Comparison of ENCODE assay signal across 10 cellular contexts in genomic region chr14:71231521-71232393, GRCh38.
A peak's percentile ranks its signal among the peaks of the same experiment; 100 is the strongest.
DNase-seq lines count a peak whose midpoint lies in the region; ATAC-seq and TF ChIP-seq lines count a peak whose summit lies in the region.
"Had no signal": no experiment of that assay in that cellular context is flagged by ENCODE, and none has a peak within 500 bp of the region (broad histone marks: within the 10 kb centered on the region; RNA-seq: fewer than 3 reads in every experiment).

No MANE protein-coding gene starts in this region.

- H3K27me3 ChIP-seq in HL-60 (ENCODE audit: insufficient read depth, poor library complexity, severe bottlenecking) (no peaks in the 10 kb centered on the region), SK-N-SH (ENCODE audit: insufficient read depth) (no peaks in the 10 kb centered on the region)
- H3K27me3 ChIP-seq: ascending aorta had no signal

- H4K20me1 ChIP-seq in SK-N-SH (ENCODE audit: insufficient read depth): no peaks in the 10 kb centered on the region

- H3K4me1 ChIP-seq in SK-N-SH (ENCODE audit: control insufficient read depth in 1 of 2, insufficient read depth in 2 of 2, low read depth in 1 of 2, low read length in 1 of 2): peaks cover 0 to 10% of the 10 kb centered on the region in 2 experiments; a peak in 2 of 4 replicates
- H3K4me1 ChIP-seq: ascending aorta had no signal

- no peaks in the 10 kb centered on the region for H3K9me2 ChIP-seq in SK-N-SH

- no peak overlapping the region for H3K9ac ChIP-seq in SK-N-SH

- H3K9me3 Mint-ChIP-seq in stimulated activated memory B cell treated with anti-CD40 and anti-IgM and Interleukin-4, amounts not matched to agents 10 μg/mL and 1 μg/mL and 100 μg/mL, for 72 hours: no peaks in the 10 kb centered on the region

- H3K9me3 ChIP-seq in SK-N-SH: no peaks in the 10 kb centered on the region
- H3K9me3 ChIP-seq: ascending aorta had no signal

- H3K79me2 ChIP-seq in SK-N-SH (ENCODE audit: insufficient read depth): no peaks in the 10 kb centered on the region

- H3K4me3 ChIP-seq in HL-60 (replicated peaks; ENCODE audit: insufficient read depth, low read length): no peak overlapping the region
- no peak overlapping the region for H3K4me3 ChIP-seq in SK-N-SH (ENCODE audit: low read depth in 2 of 2, low read length in 1 of 2)
- H3K4me3 ChIP-seq: ascending aorta had no signal

- POLR2A ChIA-PET in SK-N-SH (lab: Yijun Ruan, JAX): no interaction called here

- peak overlapping the region; percentile 8 for H3K4me3 Mint-ChIP-seq in stimulated activated memory B cell treated with anti-CD40 and anti-IgM and Interleukin-4, amounts not matched to agents 10 μg/mL and 1 μg/mL and 100 μg/mL, for 72 hours

- no peaks in the 10 kb centered on the region for H3K36me3 ChIP-seq in SK-N-SH (replicated peaks in 1 of 2; ENCODE audit: control insufficient read depth in 1 of 2, insufficient read depth in 2 of 2, low read length in 1 of 2)
- H3K36me3 ChIP-seq: ascending aorta had no signal

- no peak overlapping the region for H3K27ac Mint-ChIP-seq in stimulated activated memory B cell treated with anti-CD40 and anti-IgM and Interleukin-4, amounts not matched to agents 10 μg/mL and 1 μg/mL and 100 μg/mL, for 72 hours

- TF ChIP-seq CTCF in HL-60 (IDR thresholded peaks at IDR 0.05; ENCODE audit: insufficient read depth, low read length) (no peak), SK-N-SH (IDR thresholded peaks at IDR 0.05) (no peak)

- no peak overlapping the region for H3K27ac ChIP-seq in HL-60 (replicated peaks)
- H3K27ac ChIP-seq in SK-N-SH (ENCODE audit: low read depth in 2 of 2, low read length in 1 of 2): no peak overlapping the region
- H3K27ac ChIP-seq: ascending aorta had no signal

- TF ChIP-seq EP300 in SK-N-SH (IDR thresholded peaks at IDR 0.05; ENCODE audit: borderline replicate concordance in 1 of 2, low read depth in 1 of 2, low read length in 1 of 2): no peak

- H3K36me3 Mint-ChIP-seq in stimulated activated memory B cell treated with anti-CD40 and anti-IgM and Interleukin-4, amounts not matched to agents 10 μg/mL and 1 μg/mL and 100 μg/mL, for 72 hours: no peaks in the 10 kb centered on the region

- DNase-seq in HL-60 (ENCODE audit: low read depth in 1 of 2, low spot score in 1 of 2) (peak; percentile 8 to 11), SK-N-SH (peak; percentile 19), mucosa of gallbladder (ENCODE audit: low spot score) (no peak), left lobe of liver (ENCODE audit: low spot score) (no peak)
- DNase-seq in activated CD4-positive, alpha-beta T cell treated with anti-CD3 and anti-CD28 coated beads, Interleukin-2, amount 50 U/mL, for 1 hour: no peak
- DNase-seq: NCI-H187 treated with DMSO at 0.1 percent for 48 hours; stimulated activated naive CD4-positive, alpha-beta T cell treated with Interleukin-2 at 50 U/mL for 16 hours had no signal

- H3F3A ChIP-seq in SK-N-SH (replicated peaks; ENCODE audit: insufficient read depth): no peaks in the 10 kb centered on the region

- H3K4me1 Mint-ChIP-seq in stimulated activated memory B cell treated with anti-CD40 and anti-IgM and Interleukin-4, amounts not matched to agents 10 μg/mL and 1 μg/mL and 100 μg/mL, for 72 hours: peaks cover 23% of the 10 kb centered on the region

- H3K27me3 Mint-ChIP-seq in stimulated activated memory B cell treated with anti-CD40 and anti-IgM and Interleukin-4, amounts not matched to agents 10 μg/mL and 1 μg/mL and 100 μg/mL, for 72 hours: no peaks in the 10 kb centered on the region

- ATAC-seq in GM19023 (IDR thresholded peaks at IDR 0.05; ENCODE audit: unreplicated experiment) (peak; percentile 59), left lobe of liver (no peak)
- peak; percentile 77 for ATAC-seq in stimulated activated memory B cell treated with anti-CD40 and anti-IgM and Interleukin-4, amounts not matched to agents 10 μg/mL and 1 μg/mL and 100 μg/mL, for 72 hours

- CTCF ChIA-PET in SK-N-SH (lab: Yijun Ruan, JAX): interaction anchor here (1.6 to 1.9 kb wide), 2 partner anchors 65 to 92 kb away, joined by 5 read pairs; no protein-coding TSS in a partner anchor

- 87% methylated on average over 5 of the region's 16 CpGs for WGBS in SK-N-SH (ENCODE audit: low lambda C conversion rate)

- TF ChIP-seq RAD21 in SK-N-SH (IDR thresholded peaks at IDR 0.05; ENCODE audit: low read length): no peak

- no peak overlapping the region for H3K4me2 ChIP-seq in SK-N-SH

- H2AFZ ChIP-seq in SK-N-SH (ENCODE audit: low read depth): no peak overlapping the region

TF ChIP-seq in SK-N-SH, 30 proteins besides CTCF, POLR2A, EP300 and RAD21:
- TF ChIP-seq NFIC (IDR thresholded peaks at IDR 0.05; ENCODE audit: borderline replicate concordance): no peak
- TF ChIP-seq TEAD4 (IDR thresholded peaks at IDR 0.05; ENCODE audit: borderline replicate concordance, insufficient read depth): no peak
- no peak for TF ChIP-seq REST (IDR thresholded peaks at IDR 0.05; ENCODE audit: low read depth, low read length)
- no peak for TF ChIP-seq IRF3 (IDR thresholded peaks at IDR 0.05; ENCODE audit: low read depth, low read length)
- no peak for TF ChIP-seq MXI1 (IDR thresholded peaks at IDR 0.05; ENCODE audit: low read depth, low read length)
- no peak for TF ChIP-seq YY1 (IDR thresholded peaks at IDR 0.05; ENCODE audit: low read depth)
- TF ChIP-seq GATA2 (CRISPR knock-in tag; IDR thresholded peaks at IDR 0.05): no peak
- TF ChIP-seq USF1 (IDR thresholded peaks at IDR 0.05; ENCODE audit: borderline replicate concordance, low read depth): no peak
- no peak for TF ChIP-seq RCOR1 (IDR thresholded peaks at IDR 0.05; ENCODE audit: low read length)
- TF ChIP-seq RFX5 (IDR thresholded peaks at IDR 0.05; ENCODE audit: low read length): no peak
- no peak for TF ChIP-seq GABPA (IDR thresholded peaks at IDR 0.05; ENCODE audit: low read depth)

Comparison
In these comparisons a context has a peak if more than half of its experiments do, and no peak if none do; other contexts are left out.
1. DNase-seq: peak in HL-60 (2 of 2) and SK-N-SH (single experiment); none in mucosa of gallbladder (single experiment), activated CD4-positive, alpha-beta T cell treated with anti-CD3 and anti-CD28 coated beads, Interleukin-2, amount 50 U/mL, for 1 hour (single experiment) and left lobe of liver (single experiment).